ENCODE assay signal across 9 cellular contexts in genomic region chrY:19076914-19077697, GRCh38.
DNase-seq lines count a peak whose midpoint lies in the region; ATAC-seq and TF ChIP-seq lines count a peak whose summit lies in the region.
"Had no signal": no experiment of that assay in that cellular context is flagged by ENCODE, and none has a peak within 500 bp of the region (broad histone marks: within the 10 kb centered on the region; RNA-seq: fewer than 3 reads in every experiment).

No MANE protein-coding gene starts in this region.

- H3K4me1 ChIP-seq in lower lobe of right lung: no peaks in the 10 kb centered on the region

- no peaks in the 10 kb centered on the region for H3K27me3 ChIP-seq in lower lobe of right lung (ENCODE audit: low read depth)

- H3K4me1 Mint-ChIP-seq in activated naive CD8-positive, alpha-beta T cell treated with anti-CD3 and anti-CD28 coated beads, Interleukin-2, amount 50 U/mL, for 24 hours: peaks cover 14% of the 10 kb centered on the region
- H3K4me1 Mint-ChIP-seq: IgD-negative memory B cell had no signal

- H3K36me3 ChIP-seq in lower lobe of right lung: no peaks in the 10 kb centered on the region

- intact Hi-C loops in lower lobe of right lung (cut with DNase I): no loop called here

- H3K9me3 Mint-ChIP-seq in activated naive CD8-positive, alpha-beta T cell treated with anti-CD3 and anti-CD28 coated beads, Interleukin-2, amount 50 U/mL, for 24 hours: no peaks in the 10 kb centered on the region
- H3K9me3 Mint-ChIP-seq: IgD-negative memory B cell had no signal

- peak overlapping the region; percentile 87 for H3K4me3 Mint-ChIP-seq in activated naive CD8-positive, alpha-beta T cell treated with anti-CD3 and anti-CD28 coated beads, Interleukin-2, amount 50 U/mL, for 24 hours
- H3K4me3 Mint-ChIP-seq: IgD-negative memory B cell had no signal

- H3K9me3 ChIP-seq in lower lobe of right lung: no peaks in the 10 kb centered on the region

- ATAC-seq in activated naive CD8-positive, alpha-beta T cell treated with anti-CD3 and anti-CD28 coated beads, Interleukin-2, amount 50 U/mL, for 24 hours: peak; percentile 90
- peak in 1 of 2 donors; percentile 84 for ATAC-seq in lower lobe of right lung
- ATAC-seq in GM21381 (IDR thresholded peaks at IDR 0.05; ENCODE audit: unreplicated experiment): no peak
- no peak for ATAC-seq in GM21360 (IDR thresholded peaks at IDR 0.05; ENCODE audit: unreplicated experiment)
- no peak for ATAC-seq in SK-N-SH treated with all-trans-retinoic acid at 6 μM for 48 hours

- peak; percentile 13 for DNase-seq in stimulated activated CD4-positive, alpha-beta T cell treated with anti-CD3 and anti-CD28 coated beads, Interleukin-12 subunit alpha, Interleukin-12 subunit beta, amount 100 ng/mL, for 4 hours
- no peak for DNase-seq in stimulated activated CD4-positive, alpha-beta T cell treated with anti-CD3 and anti-CD28 coated beads, Interleukin-2, amount 100 ng/mL, for 48 hours
- DNase-seq in activated naive CD8-positive, alpha-beta T cell treated with anti-CD3 and anti-CD28 coated beads, Interleukin-2, amount 50 U/mL, for 24 hours: peak; percentile 53
- DNase-seq in lower lobe of right lung: peak; percentile 68
- no peak for DNase-seq in NCI-H1048 (lab: John Stamatoyannopoulos, UW)

- H3K27ac ChIP-seq in lower lobe of right lung: peak overlapping the region; percentile 83

- H3K36me3 Mint-ChIP-seq in activated naive CD8-positive, alpha-beta T cell treated with anti-CD3 and anti-CD28 coated beads, Interleukin-2, amount 50 U/mL, for 24 hours (ENCODE audit: low read depth): no peaks in the 10 kb centered on the region
- H3K36me3 Mint-ChIP-seq: IgD-negative memory B cell had no signal

- TF ChIP-seq CTCF in lower lobe of right lung (IDR thresholded peaks at IDR 0.05): no peak

- no peaks in the 10 kb centered on the region for H3K27me3 Mint-ChIP-seq in activated naive CD8-positive, alpha-beta T cell treated with anti-CD3 and anti-CD28 coated beads, Interleukin-2, amount 50 U/mL, for 24 hours
- H3K27me3 Mint-ChIP-seq: IgD-negative memory B cell had no signal

- H3K4me3 ChIP-seq in lower lobe of right lung: peak overlapping the region; percentile 64

- peak overlapping the region; percentile 86 for H3K27ac Mint-ChIP-seq in activated naive CD8-positive, alpha-beta T cell treated with anti-CD3 and anti-CD28 coated beads, Interleukin-2, amount 50 U/mL, for 24 hours
- H3K27ac Mint-ChIP-seq: IgD-negative memory B cell had no signal

TF ChIP-seq in SK-N-SH treated with all-trans-retinoic acid at 6 μM for 48 hours, 23 proteins besides CTCF, POLR2A, EP300 and RAD21:
- TF ChIP-seq OSR1 (CRISPR knock-in tag; IDR thresholded peaks at IDR 0.05) (no peak), ZFP30 (CRISPR knock-in tag; IDR thresholded peaks at IDR 0.05) (no peak)

Comparison
In these comparisons a context has a peak if more than half of its experiments do, and no peak if none do; other contexts are left out.
1. DNase-seq: peak in stimulated activated CD4-positive, alpha-beta T cell treated with anti-CD3 and anti-CD28 coated beads, Interleukin-12 subunit alpha, Interleukin-12 subunit beta, amount 100 ng/mL, for 4 hours (single experiment), activated naive CD8-positive, alpha-beta T cell treated with anti-CD3 and anti-CD28 coated beads, Interleukin-2, amount 50 U/mL, for 24 hours (single experiment) and lower lobe of right lung (single experiment); none in stimulated activated CD4-positive, alpha-beta T cell treated with anti-CD3 and anti-CD28 coated beads, Interleukin-2, amount 100 ng/mL, for 48 hours (0 of 2) and NCI-H1048 (single experiment).